ENCODE assay signal across 1 cellular context in the genomic region with DNA sequence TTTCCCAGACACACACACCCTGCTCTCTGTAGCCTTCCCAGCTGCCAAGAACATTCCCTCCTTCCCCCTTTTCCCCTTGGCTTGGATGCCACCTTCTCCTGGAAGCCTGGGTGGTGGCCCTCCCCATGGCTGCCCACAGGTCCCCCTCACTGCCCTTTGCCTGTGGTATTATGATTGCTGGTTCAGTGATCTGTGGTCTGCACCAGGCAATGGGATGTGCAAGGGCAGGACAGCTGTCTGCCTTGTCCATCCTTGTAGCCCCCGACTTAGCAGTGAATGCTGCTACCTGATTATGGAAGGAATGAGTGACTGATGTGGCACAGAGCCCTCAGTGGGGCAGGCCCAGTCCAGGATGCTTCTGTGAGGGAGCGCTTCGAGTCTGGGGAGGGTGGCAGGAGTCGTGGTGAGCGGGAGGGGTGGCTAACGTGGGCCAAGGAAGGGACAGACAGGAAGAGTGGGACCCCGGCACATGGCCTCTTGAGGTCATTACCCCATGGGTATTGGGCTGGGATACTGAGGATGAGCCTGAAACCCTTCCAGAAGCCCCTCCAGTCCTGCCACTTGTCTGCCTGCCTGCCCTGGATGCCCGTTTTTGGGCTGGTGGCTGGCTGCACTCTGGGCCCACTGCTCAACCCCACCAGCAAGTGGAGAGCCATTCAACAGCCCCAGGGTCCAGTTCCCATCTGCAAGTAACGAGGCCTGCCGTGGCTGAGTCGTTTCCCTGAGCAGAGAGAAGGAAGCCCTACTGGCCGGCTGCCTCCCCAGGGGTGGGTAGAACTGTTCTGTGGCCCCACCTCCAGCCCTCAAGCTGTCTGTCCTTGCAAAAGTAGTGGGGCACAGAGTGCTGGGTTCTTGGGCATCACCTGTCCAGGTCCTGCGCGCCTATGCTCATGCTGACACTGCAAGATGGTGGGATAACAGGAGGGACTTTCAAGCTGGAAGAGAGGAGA.
TF ChIP-seq lines count a peak whose summit lies in the region.

No MANE protein-coding gene starts in this region.

TF ChIP-seq in K562, 482 proteins besides CTCF, POLR2A, EP300 and RAD21:
- TF ChIP-seq ZNF316 (IDR thresholded peaks at IDR 0.05) (peak; percentile 41), BCOR (IDR thresholded peaks at IDR 0.05) (0 out of 2 replicates have a peak, but pooled peaks have one; percentile 24), ZNF274 (IDR thresholded peaks at IDR 0.05; ENCODE audit: borderline replicate concordance, low read depth, low read length) (no peak)
